In genomic region chr19:8389891-8390616, GRCh38 we compare ENCODE assay signal across 8 cellular contexts. TPM values are rescaled to one million over a fixed set of nuclear protein-coding genes. Genes with fewer than 3 reads are reported as not detected.
A peak's percentile ranks its signal among the peaks of the same experiment; 100 is the strongest.
DNase-seq lines count a peak whose midpoint lies in the region; ATAC-seq and TF ChIP-seq lines count a peak whose summit lies in the region.

Gene RAB11B, plus strand, starts transcription at chr19:8390360. Its CDS starts 57 bp downstream, at chr19:8390417.

- peak within 1 kb of the TSS; percentile 99 to 100 (median 100) for H3K27ac ChIP-seq in heart left ventricle

- peak within 1 kb of the TSS; percentile 88 for H3K4me3 Mint-ChIP-seq in type B pancreatic cell

- peak; percentile 88 for ATAC-seq in HG02870 (IDR thresholded peaks at IDR 0.05; ENCODE audit: unreplicated experiment)
- peak; percentile 88 to 95 (median 92) for ATAC-seq in heart left ventricle

- H3K36me3 ChIP-seq in heart left ventricle: peaks cover 0 to 8% (median 0%) of the 10 kb centered on the region in 9 donors

- peaks cover 28% of the 10 kb centered on the region for H3K4me1 Mint-ChIP-seq in type B pancreatic cell (ENCODE audit: unreplicated experiment)

- in situ Hi-C loops in GM13976 (cut with MboI; ENCODE audit: low sequenced_read_pairs, unreplicated experiment): no loop called here

- DNase-seq in GM13976 (ENCODE audit: low spot score): peak; percentile 97
- peak; percentile 97 for DNase-seq in NCI-H146 treated with DMSO at 0.1 percent for 48 hours (lab: John Stamatoyannopoulos, UW; ENCODE audit: unreplicated experiment)
- DNase-seq in amniotic epithelial cell (ENCODE audit: low read depth): peak; percentile 100
- DNase-seq in heart left ventricle: peak; percentile 99 to 100 (median 99)
- peak; percentile 100 for DNase-seq in pons (ENCODE audit: low spot score)
- DNase-seq in type B pancreatic cell (ENCODE audit: extremely low spot score, unreplicated experiment): peak; percentile 98

- TF ChIP-seq CTCF in GM13976 (IDR thresholded peaks at IDR 0.05; ENCODE audit: borderline replicate concordance, control extremely low read depth, extremely low read depth, insufficient read depth, missing control alignments) (no peak), heart left ventricle (IDR thresholded peaks at IDR 0.05) (no peak), type B pancreatic cell (conservative IDR thresholded peaks at IDR 0.05) (no peak)

- intact Hi-C loops in T-helper 1 cell treated with Interleukin-12 subunit alpha and Interleukin-12 subunit beta and Interleukin-4 antibody, amounts not matched to agents 30 ng/mL and 1 ng/mL, for 36 hours (cut with micrococcal nuclease): loop anchor here (1.0 to 5.0 kb wide), 15 partner anchors 23 to 1653 kb away; partner anchors contain the start of genes ANGPTL4, CD320, GPR108 and HNRNPM
- intact Hi-C loops in heart left ventricle (cut with DNase I): loop anchor here in 6 of 10 donors (1.0 to 2.0 kb wide), 4 partner anchors 23 to 28 kb away; no protein-coding TSS in a partner anchor

- H3K27ac Mint-ChIP-seq in type B pancreatic cell: peak within 1 kb of the TSS; percentile 96

- H3K27me3 ChIP-seq in heart left ventricle: no peaks in the 10 kb centered on the region

- H3K27me3 Mint-ChIP-seq in type B pancreatic cell: no peaks in the 10 kb centered on the region

- peaks cover 8% of the 10 kb centered on the region for H3K36me3 Mint-ChIP-seq in type B pancreatic cell

- no peaks in the 10 kb centered on the region for H3K9me3 ChIP-seq in heart left ventricle

- TF ChIP-seq POLR2A in heart left ventricle (IDR thresholded peaks at IDR 0.05): peak in 1 of 2 donors; percentile 77

- peaks cover 14 to 57% (median 45%) of the 10 kb centered on the region in 12 donors for H3K4me1 ChIP-seq in heart left ventricle

- 0 to 1% (median 0%) methylated on average over 47 to 70 of the region's 70 CpGs for WGBS in heart left ventricle, 4 donors

- peaks cover 8% of the 10 kb centered on the region for H3K9me3 Mint-ChIP-seq in type B pancreatic cell

- H3K4me3 ChIP-seq in heart left ventricle: peak within 1 kb of the TSS; percentile 69 to 100 (median 92)

RNA-seq across cellular contexts. Expression of gene RAB11B, which starts in this region (rescaled TPM):
- 93.7 and 102 TPM in 2 replicates for total RNA-seq in T-helper 1 cell treated with Interleukin-12 subunit alpha and Interleukin-12 subunit beta and Interleukin-4 antibody, amounts not matched to agents 30 ng/mL and 1 ng/mL, for 36 hours
- total RNA-seq in heart left ventricle: 100 to 1,000 TPM in 8 of 9 donors, 10 to 100 TPM in 1; 56.4 to 159 (median 141) TPM
- polyA plus RNA-seq in heart left ventricle: 100 to 1,000 TPM; 124 to 126 TPM
- total RNA-seq in type B pancreatic cell (ENCODE audit: low replicate concordance): 106 and 123 TPM in 2 replicates

Comparison
In these comparisons a context has a peak if more than half of its experiments do, and no peak if none do; other contexts are left out.
1. Peak in every context shown above with its lines: DNase-seq, ATAC-seq, H3K4me3 ChIP-seq and H3K27ac ChIP-seq.